In the genomic region with DNA sequence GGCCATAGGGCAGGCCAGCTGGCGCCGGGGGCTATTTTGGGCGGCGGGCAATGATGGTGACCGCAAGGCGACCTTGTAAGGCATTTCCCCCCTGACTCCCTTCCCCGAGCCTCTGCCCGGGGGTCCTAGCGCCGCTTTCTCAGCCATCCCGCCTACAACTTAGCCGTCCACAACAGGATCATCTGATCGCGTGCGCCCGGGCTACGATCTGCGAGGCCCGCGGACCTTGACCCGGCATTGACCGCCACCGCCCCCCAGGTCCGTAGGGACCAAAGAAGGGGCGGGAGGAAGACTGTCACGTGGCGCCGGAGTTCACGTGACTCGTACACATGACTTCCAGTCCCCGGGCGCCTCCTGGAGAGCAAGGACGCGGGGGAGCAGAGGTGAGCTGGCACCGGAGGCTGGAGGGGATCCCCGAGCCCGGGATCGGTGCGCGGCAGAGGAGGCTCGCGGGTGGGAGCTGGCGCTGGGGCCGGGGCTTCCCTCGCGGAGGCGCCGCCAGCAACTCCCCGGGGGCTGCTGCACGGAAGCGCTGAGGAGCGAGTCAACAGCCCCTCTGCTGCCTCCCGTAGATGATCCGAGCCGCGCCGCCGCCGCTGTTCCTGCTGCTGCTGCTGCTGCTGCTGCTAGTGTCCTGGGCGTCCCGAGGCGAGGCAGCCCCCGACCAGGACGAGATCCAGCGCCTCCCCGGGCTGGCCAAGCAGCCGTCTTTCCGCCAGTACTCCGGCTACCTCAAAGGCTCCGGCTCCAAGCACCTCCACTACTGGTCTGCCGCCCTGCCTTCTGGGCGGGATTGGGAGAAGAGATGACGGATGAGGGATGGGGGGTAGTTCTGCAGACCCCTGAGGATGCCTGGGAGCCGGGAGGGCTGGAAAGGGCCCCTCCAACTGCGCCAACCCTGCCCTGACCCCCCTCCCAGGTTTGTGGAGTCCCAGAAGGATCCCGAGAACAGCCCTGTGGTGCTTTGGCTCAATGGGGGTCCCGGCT, we compare ENCODE assay signal across 8 cellular contexts. TPM values are rescaled to one million over a fixed set of nuclear protein-coding genes. Genes with fewer than 3 reads are reported as not detected.
DNase-seq lines count a peak whose midpoint lies in the region; ATAC-seq and TF ChIP-seq lines count a peak whose summit lies in the region.

A gene (plus strand): TSS at position 339 of the 987 bp plus-strand sequence. CDS start 234 bp downstream, at position 573.
A gene with protein sequence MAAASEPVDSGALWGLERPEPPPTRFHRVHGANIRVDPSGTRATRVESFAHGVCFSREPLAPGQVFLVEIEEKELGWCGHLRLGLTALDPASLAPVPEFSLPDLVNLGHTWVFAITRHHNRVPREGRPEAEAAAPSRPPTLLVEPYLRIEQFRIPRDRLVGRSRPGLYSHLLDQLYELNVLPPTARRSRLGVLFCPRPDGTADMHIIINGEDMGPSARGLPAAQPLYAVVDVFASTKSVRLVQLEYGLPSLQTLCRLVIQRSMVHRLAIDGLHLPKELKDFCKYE (minus strand): TSS at position 212 of the 987 bp plus-strand sequence. CDS start 217 bp downstream, outside the sequence.

- peak within 1 kb of the TSS; percentile 86 for H3K4me3 ChIP-seq in GM23338
- H3K4me3 ChIP-seq in LNCaP clone FGC (ENCODE audit: low read depth, low read length), result peak within 1 kb of the TSS; percentile 96
- H3K4me3 ChIP-seq in SJSA1, result peak within 1 kb of the TSS; percentile 79
- peak within 1 kb of the TSS; percentile 64 to 92 for H3K4me3 ChIP-seq in gastroesophageal sphincter
- H3K4me3 ChIP-seq in neutrophil (ENCODE audit: low read depth in 1 of 2, low read length in 1 of 2), result peak within 1 kb of the TSS; percentile 91 to 94

- ATAC-seq in GM23338, result peak; percentile 61
- ATAC-seq in gastroesophageal sphincter, result peak; percentile 85

- H3K4me1 ChIP-seq in GM23338 (ENCODE audit: insufficient read depth) (peaks cover 3% of the 10 kb centered on the region; the same call in 1 of the 2 replicates), SJSA1 (replicated peaks) (peaks cover 24% of the 10 kb centered on the region), gastroesophageal sphincter (peaks cover 0 to 52% (median 20%) of the 10 kb centered on the region in 3 donors), neutrophil (ENCODE audit: control insufficient read depth in 1 of 2, insufficient read depth in 1 of 2, low read depth in 1 of 2, low read length in 1 of 2) (peaks cover 41 to 46% of the 10 kb centered on the region in 2 experiments)

- no peaks in the 10 kb centered on the region for H3K27me3 ChIP-seq in GM23338 (ENCODE audit: insufficient read depth)
- H3K27me3 ChIP-seq in SJSA1 (replicated peaks), result no peaks in the 10 kb centered on the region
- no peaks in the 10 kb centered on the region for H3K27me3 ChIP-seq in gastroesophageal sphincter
- H3K27me3 ChIP-seq in neutrophil, result no peaks in the 10 kb centered on the region

- H3K36me3 ChIP-seq in GM23338 (ENCODE audit: insufficient read depth) (peaks cover 3% of the 10 kb centered on the region; the same call in 1 of the 2 replicates), SJSA1 (peaks cover 41% of the 10 kb centered on the region), gastroesophageal sphincter (peaks cover 0 to 68% of the 10 kb centered on the region in 2 donors), neutrophil (peaks cover 36% of the 10 kb centered on the region)

- peaks cover 20% of the 10 kb centered on the region for H3K36me3 Mint-ChIP-seq in GM23338 (ENCODE audit: low read depth)
- peaks cover 5% of the 10 kb centered on the region for H3K36me3 Mint-ChIP-seq in activated naive CD4-positive, alpha-beta T cell treated with anti-CD3 and anti-CD28 coated beads for 36 hours (ENCODE audit: low read depth)

- peak; percentile 32 to 64 for TF ChIP-seq POLR2A in gastroesophageal sphincter (IDR thresholded peaks at IDR 0.05)

- TF ChIP-seq CTCF in GM23338 (conservative IDR thresholded peaks at IDR 0.05; ENCODE audit: low read depth in 2 of 2), result peak in 1 of 2 experiments; percentile 21; a peak in 2 of 4 replicates
- TF ChIP-seq CTCF in LNCaP clone FGC (IDR thresholded peaks at IDR 0.05; ENCODE audit: control insufficient read depth, extremely low read depth, insufficient read depth), result no peak
- TF ChIP-seq CTCF in gastroesophageal sphincter (IDR thresholded peaks at IDR 0.05), result peak in 1 of 4 experiments; percentile 46
- TF ChIP-seq CTCF in neutrophil (IDR thresholded peaks at IDR 0.05), result no peak
- TF ChIP-seq CTCF in subcutaneous adipose tissue (IDR thresholded peaks at IDR 0.05; ENCODE audit: low read depth), result no peak

- H3K9me3 Mint-ChIP-seq in GM23338, result peaks cover 3% of the 10 kb centered on the region; the same call in 1 of the 3 replicates
- no peaks in the 10 kb centered on the region for H3K9me3 Mint-ChIP-seq in activated naive CD4-positive, alpha-beta T cell treated with anti-CD3 and anti-CD28 coated beads for 36 hours

- no peaks in the 10 kb centered on the region for H3K9me2 ChIP-seq in GM23338 (ENCODE audit: insufficient read depth)

- CTCF ChIA-PET in activated naive CD4-positive, alpha-beta T cell treated with anti-CD3 and anti-CD28 coated beads for 36 hours (lab: Charles Lee), result interaction anchor here (0.6 to 2.3 kb wide), 7 partner anchors 9 to 92 kb away, joined by 3 to 8 read pairs (median 5); a partner anchor contains a TSS

- peaks cover 14% of the 10 kb centered on the region; the same call in 2 of the 3 replicates for H3K4me1 Mint-ChIP-seq in GM23338
- H3K4me1 Mint-ChIP-seq in activated naive CD4-positive, alpha-beta T cell treated with anti-CD3 and anti-CD28 coated beads for 36 hours (ENCODE audit: low read depth), result peaks cover 22% of the 10 kb centered on the region

- no peaks in the 10 kb centered on the region for H4K20me1 ChIP-seq in GM23338 (replicated peaks; ENCODE audit: insufficient read depth)

- peak; percentile 93 for DNase-seq in Daoy (ENCODE audit: low read depth)
- DNase-seq in GM23338 (ENCODE audit: low spot score), result peak; percentile 95
- DNase-seq in LNCaP clone FGC (ENCODE audit: low read depth), result peak; percentile 73
- peak; percentile 93 to 95 for DNase-seq in SJSA1 (ENCODE audit: low read depth in 1 of 2, low spot score in 2 of 2)
- peak; percentile 91 for DNase-seq in activated naive CD4-positive, alpha-beta T cell treated with anti-CD3 and anti-CD28 coated beads for 36 hours

- peak within 1 kb of the TSS; percentile 88 for H3K27ac Mint-ChIP-seq in GM23338
- peak within 1 kb of the TSS; percentile 84 for H3K27ac Mint-ChIP-seq in activated naive CD4-positive, alpha-beta T cell treated with anti-CD3 and anti-CD28 coated beads for 36 hours

- WGBS in gastroesophageal sphincter (ENCODE audit: low coverage in 1 of 2), 2 donors, result no CpG with 5 or more reads among the region's 77 CpGs

- H3F3A ChIP-seq in GM23338 (replicated peaks; ENCODE audit: low read depth), result 0 out of 2 replicates have a peak, but pooled peaks cover 6% of the 10 kb centered on the region

- H3K27ac ChIP-seq in GM23338 (ENCODE audit: low read depth), result no peak within 1 kb of the TSS
- peak within 1 kb of the TSS; percentile 26 for H3K27ac ChIP-seq in SJSA1
- H3K27ac ChIP-seq in gastroesophageal sphincter, result peak within 1 kb of the TSS; percentile 76 to 96 (median 91)
- H3K27ac ChIP-seq in neutrophil, result peak within 1 kb of the TSS; percentile 88

- peaks cover 18% of the 10 kb centered on the region for H3K27me3 Mint-ChIP-seq in GM23338 (ENCODE audit: insufficient read depth, low read depth, poor library complexity)
- H3K27me3 Mint-ChIP-seq in activated naive CD4-positive, alpha-beta T cell treated with anti-CD3 and anti-CD28 coated beads for 36 hours (ENCODE audit: low read depth), result no peaks in the 10 kb centered on the region

- H3K4me3 Mint-ChIP-seq in GM23338, result peak within 1 kb of the TSS; percentile 88
- peak within 1 kb of the TSS; percentile 89 for H3K4me3 Mint-ChIP-seq in activated naive CD4-positive, alpha-beta T cell treated with anti-CD3 and anti-CD28 coated beads for 36 hours

- 0 out of 2 replicates have a peak, but pooled peaks cover 5% of the 10 kb centered on the region for H3K79me2 ChIP-seq in GM23338 (replicated peaks; ENCODE audit: insufficient read depth)

- intact Hi-C loops in activated naive CD4-positive, alpha-beta T cell treated with anti-CD3 and anti-CD28 coated beads for 36 hours (cut with micrococcal nuclease), result loop anchor here (1.0 to 2.0 kb wide), 7 partner anchors 10 to 81 kb away; a partner anchor contains a TSS

- TF ChIP-seq EP300 in gastroesophageal sphincter (IDR thresholded peaks at IDR 0.05), result no peak

- H3K9me3 ChIP-seq in SJSA1 (replicated peaks) (no peaks in the 10 kb centered on the region), gastroesophageal sphincter (no peaks in the 10 kb centered on the region), neutrophil (no peaks in the 10 kb centered on the region)

- H2AFZ ChIP-seq in GM23338, result peak within 1 kb of the TSS; percentile 90

- H3K4me2 ChIP-seq in GM23338, result peak within 1 kb of the TSS; percentile 99

TF ChIP-seq in GM23338, 12 proteins besides CTCF, POLR2A, EP300 and RAD21 (continues in another document):
- TF ChIP-seq CREB1 (CRISPR knock-in tag; IDR thresholded peaks at IDR 0.05; ENCODE audit: low read depth) (no peak), ZNF331 (CRISPR knock-in tag; IDR thresholded peaks at IDR 0.05; ENCODE audit: low read depth) (no peak), NANOG (IDR thresholded peaks at IDR 0.05; ENCODE audit: borderline replicate concordance) (no peak), POLR2AphosphoS5 (IDR thresholded peaks at IDR 0.05; ENCODE audit: low read depth) (peak; percentile 82), JUNB (IDR thresholded peaks at IDR 0.05; ENCODE audit: unreplicated experiment) (no peak), STAT1 (IDR thresholded peaks at IDR 0.05; ENCODE audit: unreplicated experiment) (no peak), EZH2 (IDR thresholded peaks at IDR 0.05; ENCODE audit: low read depth, unreplicated experiment) (no peak), ZNF114 (CRISPR knock-in tag; IDR thresholded peaks at IDR 0.05) (no peak)

RNA-seq across cellular contexts. Expression of the first gene that starts in this region (rescaled TPM):
- total RNA-seq in Daoy (2014; rRNA removed; shearing (Covaris generic)), result 25.4 and 34.7 TPM in 2 replicates
- 31.4 and 39.9 TPM in 2 replicates for total RNA-seq in GM23338 (2014; rRNA removed; shearing (Covaris generic))
- 52.8 and 63.9 TPM in 2 replicates for polyA plus RNA-seq in GM23338 (2016; fragmentation: Nextera tagmentation; extraction: Ambion mirVana)
- 50.2 and 76.8 TPM in 2 replicates for total RNA-seq in SJSA1 (2014; rRNA removed; shearing (Covaris generic))
- 10 to 100 TPM; 28.7 to 31.5 TPM for total RNA-seq in activated naive CD4-positive, alpha-beta T cell treated with anti-CD3 and anti-CD28 coated beads for 36 hours
- total RNA-seq in gastroesophageal sphincter (10 to 100 TPM; 36.4 to 73.0 (median 56.6) TPM), subcutaneous adipose tissue (100 to 1,000 TPM in 2 of 4 donors, 10 to 100 TPM in 2; 79.1 to 164 (median 109) TPM)

RNA-seq across cellular contexts. Expression of the second gene that starts in this region (rescaled TPM):
- total RNA-seq in Daoy (2014; rRNA removed; shearing (Covaris generic)), result 0.42 and 2.3 TPM in 2 replicates
- 7.6 and 10.9 TPM in 2 replicates for total RNA-seq in GM23338 (2014; rRNA removed; shearing (Covaris generic))
- 4.5 and 4.6 TPM in 2 replicates for polyA plus RNA-seq in GM23338 (2016; fragmentation: Nextera tagmentation; extraction: Ambion mirVana)
- total RNA-seq in SJSA1 (2014; rRNA removed; shearing (Covaris generic)), result 1.9 and 2.7 TPM in 2 replicates
- total RNA-seq in activated naive CD4-positive, alpha-beta T cell treated with anti-CD3 and anti-CD28 coated beads for 36 hours, result 1 to 10 TPM in 1 of 2 experiments, under 1 TPM in 1; 0.99 to 1.4 TPM
- total RNA-seq in gastroesophageal sphincter, result 10 to 100 TPM in 3 of 4 donors, 1 to 10 TPM in 1; 2.2 to 26.4 (median 17.0) TPM
- 10 to 100 TPM in 2 of 4 donors, 1 to 10 TPM in 2; 2.3 to 15.1 (median 10.0) TPM for total RNA-seq in subcutaneous adipose tissue
